In genomic region chr17:46950997-46951621, GRCh38 we compare ENCODE assay signal across 13 cellular contexts. TPM values are rescaled to one million over a fixed set of nuclear protein-coding genes. Genes with fewer than 3 reads are reported as not detected.
DNase-seq lines count a peak whose midpoint lies in the region; ATAC-seq, FAIRE-seq and TF ChIP-seq lines count a peak whose summit lies in the region.
"Had no signal": no experiment of that assay in that cellular context is flagged by ENCODE, and none has a peak within 500 bp of the region (broad histone marks: within the 10 kb centered on the region; RNA-seq: fewer than 3 reads in every experiment).

No MANE protein-coding gene starts in this region.

- POLR2A ChIA-PET in Caco-2 (lab: Charles Lee) = no interaction called here

- no peak overlapping the region for H3K27ac Mint-ChIP-seq in Caco-2 (ENCODE audit: unreplicated experiment)

- no TSS peak for BruUV-seq in Caco-2 (replicated peaks; lab: Mats Ljungman, UMichigan)

- no peaks in the 10 kb centered on the region for H3K4me1 Mint-ChIP-seq in Caco-2 (ENCODE audit: low read depth, unreplicated experiment)

- intact Hi-C loops in upper lobe of right lung (cut with DNase I) = no loop called here
- intact Hi-C loops in Caco-2 (cut with micrococcal nuclease; ENCODE audit: unreplicated experiment) = no loop called here

- H3K36me3 Mint-ChIP-seq in Caco-2 (ENCODE audit: insufficient read depth, unreplicated experiment) = peaks cover 17% of the 10 kb centered on the region

- DNase-seq in NCI-H748 (lab: John Stamatoyannopoulos, UW; ENCODE audit: unreplicated experiment) (peak; percentile 16), NCI-H748 treated with DMSO at 0.1 percent for 48 hours (lab: John Stamatoyannopoulos, UW) (no peak), SK-N-DZ (ENCODE audit: low spot score) (peak; percentile 55), right atrium auricular region (ENCODE audit: low spot score) (no peak), upper lobe of right lung (no peak), Caco-2 (no peak), SHP77 treated with DMSO at 0.1 percent for 48 hours (lab: John Stamatoyannopoulos, UW) (no peak), GM19239 (ENCODE audit: insufficient read length, low spot score) (no peak)
- DNase-seq: effector memory CD4-positive, alpha-beta T cell; stimulated activated naive CD8-positive, alpha-beta T cell treated with anti-CD3 and anti-CD28 coated beads, Interleukin-15, Interleukin-2, amounts not matched to agents 100 U/mL and 50 U/mL, for 24 hours had no signal

- no peaks in the 10 kb centered on the region for H3K9me3 Mint-ChIP-seq in Caco-2 (ENCODE audit: unreplicated experiment)

- FAIRE-seq in GM19239 (lab: Jason Lieb, UNC) = no peak
- FAIRE-seq: A549 had no signal

- H3K4me3 ChIP-seq in right atrium auricular region (no peak overlapping the region), upper lobe of right lung (no peak overlapping the region), Caco-2 (ENCODE audit: low read depth, low read length) (no peak overlapping the region)
- H3K4me3 ChIP-seq: A549, smooth muscle cell, vagina had no signal

- H3K4me3 Mint-ChIP-seq in Caco-2 (ENCODE audit: unreplicated experiment) = no peak overlapping the region

- H3K27me3 Mint-ChIP-seq in Caco-2 (ENCODE audit: insufficient read depth, unreplicated experiment) = peaks cover 13% of the 10 kb centered on the region

- CTCF ChIA-PET in Caco-2 (lab: Charles Lee) = interaction anchor here (0.8 kb wide), 1 partner anchor 28 kb away, joined by 3 read pairs; the partner anchor contains the start of gene RPRML

- peak; percentile 26 for ATAC-seq in upper lobe of right lung
- ATAC-seq: stimulated activated naive CD8-positive, alpha-beta T cell treated with anti-CD3 and anti-CD28 coated beads, Interleukin-15, Interleukin-2, amounts not matched to agents 100 U/mL and 50 U/mL, for 24 hours had no signal

- H3K4me1 ChIP-seq in right atrium auricular region (peaks cover 0 to 14% of the 10 kb centered on the region in 2 donors), upper lobe of right lung (no peaks in the 10 kb centered on the region), Caco-2 (no peaks in the 10 kb centered on the region)
- H3K4me1 ChIP-seq: A549, vagina had no signal

- no peaks in the 10 kb centered on the region for H3K27me3 ChIP-seq in right atrium auricular region
- H3K27me3 ChIP-seq in upper lobe of right lung = no peaks in the 10 kb centered on the region
- H3K27me3 ChIP-seq in Caco-2 (replicated peaks; ENCODE audit: control insufficient read depth, insufficient read depth, low read length) = no peaks in the 10 kb centered on the region
- H3K27me3 ChIP-seq: vagina had no signal

- H3K9me3 ChIP-seq in right atrium auricular region (no peaks in the 10 kb centered on the region), upper lobe of right lung (no peaks in the 10 kb centered on the region), Caco-2 (no peaks in the 10 kb centered on the region)
- H3K9me3 ChIP-seq: A549, vagina had no signal

- H3K36me3 ChIP-seq in right atrium auricular region (no peaks in the 10 kb centered on the region), upper lobe of right lung (no peaks in the 10 kb centered on the region), Caco-2 (ENCODE audit: control insufficient read depth, insufficient read depth, low read length) (no peaks in the 10 kb centered on the region)
- H3K36me3 ChIP-seq: vagina had no signal

- H3K27ac ChIP-seq in right atrium auricular region = peak overlapping the region; percentile 25 to 26
- no peak overlapping the region for H3K27ac ChIP-seq in upper lobe of right lung
- H3K27ac ChIP-seq: A549, vagina had no signal

- TF ChIP-seq CTCF in right atrium auricular region (IDR thresholded peaks at IDR 0.05) (no peak), upper lobe of right lung (IDR thresholded peaks at IDR 0.05) (no peak), Caco-2 (IDR thresholded peaks at IDR 0.05; ENCODE audit: insufficient read depth in 1 of 2, low read depth in 1 of 2, low read length in 1 of 2, severe bottlenecking in 1 of 2, unreplicated experiment in 1 of 2) (no peak)

RNA-seq across cellular contexts. Expression of gene RPRML, which starts 27.9 kb away (rescaled TPM):
- polyA plus RNA-seq in SK-N-DZ (2014; cell fraction: cytosol; rRNA removed) = 2.4 and 3.2 TPM in 2 replicates
- polyA plus RNA-seq in SK-N-DZ (2014; cell fraction: nucleus; rRNA removed) = 0.27 and 0.73 TPM in 2 replicates
- total RNA-seq in right atrium auricular region = not detected
- total RNA-seq in upper lobe of right lung = 0.38 TPM
- not detected in 2 replicates for total RNA-seq in Caco-2 (2022)
- total RNA-seq: smooth muscle cell had no signal
- polyA plus RNA-seq: smooth muscle cell had no signal

RNA-seq across cellular contexts. Expression of gene GOSR2, which starts 28.1 kb away (rescaled TPM):
- polyA plus RNA-seq in SK-N-DZ (2014; cell fraction: cytosol; rRNA removed) = 33.7 and 42.8 TPM in 2 replicates
- polyA plus RNA-seq in SK-N-DZ (2014; cell fraction: nucleus; rRNA removed) = 28.2 and 39.0 TPM in 2 replicates
- total RNA-seq in right atrium auricular region (10 to 100 TPM; 35.9 to 38.6 TPM), upper lobe of right lung (66.5 TPM), Caco-2 (2022) (84.0 and 84.1 TPM in 2 replicates)

Comparison
In these comparisons a context has a peak if more than half of its experiments do, and no peak if none do; other contexts are left out.
1. DNase-seq: peak in NCI-H748 (single experiment) and SK-N-DZ (single experiment); none in NCI-H748 treated with DMSO at 0.1 percent for 48 hours (single experiment), right atrium auricular region (single experiment), upper lobe of right lung (single experiment), Caco-2 (0 of 2), SHP77 treated with DMSO at 0.1 percent for 48 hours (single experiment) and GM19239 (single experiment).